Comparison of ENCODE assay signal across 3 cellular contexts in genomic region chr18:59198215-59198614, GRCh38.
TF ChIP-seq lines count a peak whose summit lies in the region.

No MANE protein-coding gene starts in this region.

TF ChIP-seq in GM12891, 5 proteins besides CTCF, POLR2A, EP300 and RAD21:
- peak; percentile 52; the same call in 1 of the 2 replicates for TF ChIP-seq SPI1 (IDR thresholded peaks at IDR 0.05; ENCODE audit: low read depth, low read length)
- TF ChIP-seq TAF1 (IDR thresholded peaks at IDR 0.05; ENCODE audit: low read depth, low read length), result no peak

TF ChIP-seq in IMR-90, 13 proteins besides CTCF, POLR2A, EP300 and RAD21:
- TF ChIP-seq CEBPB (IDR thresholded peaks at IDR 0.05; ENCODE audit: low read depth, low read length) (no peak), RCOR1 (IDR thresholded peaks at IDR 0.05; ENCODE audit: insufficient replicate concordance, low read length) (no peak), MAFK (IDR thresholded peaks at IDR 0.05; ENCODE audit: low read depth, low read length) (0 out of 2 replicates have a peak, but pooled peaks have one; percentile 13)
TF ChIP-seq in IMR-90: peak in this region for 1.

TF ChIP-seq in GM12878, 131 proteins besides CTCF, POLR2A, EP300 and RAD21:
- no peak for TF ChIP-seq MXI1 (IDR thresholded peaks at IDR 0.05; ENCODE audit: low read depth, low read length)
- TF ChIP-seq SPI1 (IDR thresholded peaks at IDR 0.05; ENCODE audit: borderline replicate concordance, insufficient read depth, low read depth, low read length), result peak; percentile 37; the same call in 1 of the 2 replicates
- TF ChIP-seq BCL3 (IDR thresholded peaks at IDR 0.05; ENCODE audit: borderline replicate concordance, insufficient read depth, low read depth, low read length, poor library complexity, severe bottlenecking), result no peak
- TF ChIP-seq HCFC1 (IDR thresholded peaks at IDR 0.05; ENCODE audit: low read length), result no peak
- no peak for TF ChIP-seq SMAD1 (IDR thresholded peaks at IDR 0.05; ENCODE audit: low read depth, partially characterized antibody)
- no peak for TF ChIP-seq CEBPZ (IDR thresholded peaks at IDR 0.05; ENCODE audit: low read depth, low read length)
- TF ChIP-seq IRF5 (IDR thresholded peaks at IDR 0.05; ENCODE audit: borderline replicate concordance), result no peak
